In genomic region chr20:40689100-40689942, GRCh38 we compare ENCODE assay signal across 9 cellular contexts. TPM values are rescaled to one million over a fixed set of nuclear protein-coding genes. Genes with fewer than 3 reads are reported as not detected.
DNase-seq lines count a peak whose midpoint lies in the region; FAIRE-seq and TF ChIP-seq lines count a peak whose summit lies in the region.
"Had no signal": no experiment of that assay in that cellular context is flagged by ENCODE, and none has a peak within 500 bp of the region (broad histone marks: within the 10 kb centered on the region; RNA-seq: fewer than 3 reads in every experiment).

Gene MAFB, minus strand, starts transcription at chr20:40689236. Its CDS starts 386 bp downstream, at chr20:40688850.

- intact Hi-C loops in kidney (cut with DNase I): no loop called here

- peak within 1 kb of the TSS; percentile 92 for H3K27ac Mint-ChIP-seq in chondrocyte (ENCODE audit: unreplicated experiment)

- peaks cover 12 to 34% (median 18%) of the 10 kb centered on the region in 10 experiments; a peak in 19 of 20 replicates for H3K4me1 ChIP-seq in BLaER1 treated with 17β-estradiol and CSF1 and Interleukin-3, amounts not matched to agents 10 nM and 100 nM
- H3K4me1 ChIP-seq in kidney (ENCODE audit: control insufficient read depth in 1 of 2, insufficient read depth in 1 of 2, low read depth in 1 of 2, low read length in 2 of 2): peaks cover 0 to 13% of the 10 kb centered on the region in 2 donors
- H3K4me1 ChIP-seq in small intestine (ENCODE audit: control insufficient read depth in 2 of 2, insufficient read depth in 1 of 2, low read depth in 1 of 2, low read length in 1 of 2): no peaks in the 10 kb centered on the region

- H3K4me3 ChIP-seq in BLaER1 treated with 17β-estradiol and CSF1 and Interleukin-3, amounts not matched to agents 10 nM and 100 nM: peak within 1 kb of the TSS; percentile 56 to 97 (median 70)
- H3K4me3 ChIP-seq in SK-N-MC (peak within 1 kb of the TSS; percentile 93), kidney (ENCODE audit: low read length in 2 of 2) (peak within 1 kb of the TSS; percentile 68 to 74), small intestine (ENCODE audit: low read depth in 1 of 2, low read length in 2 of 2) (peak within 1 kb of the TSS in 1 of 2 donors; percentile 53)

- peak within 1 kb of the TSS; percentile 77 to 99 (median 85) for H3K9ac ChIP-seq in BLaER1 treated with 17β-estradiol and CSF1 and Interleukin-3, amounts not matched to agents 10 nM and 100 nM
- H3K9ac ChIP-seq in SK-N-MC (ENCODE audit: insufficient read length): peak within 1 kb of the TSS; percentile 86
- peak within 1 kb of the TSS; percentile 69 to 75 for H3K9ac ChIP-seq in kidney (ENCODE audit: low read length in 2 of 2)

- peak; percentile 94 for DNase-seq in HuH-7 (ENCODE audit: low spot score)
- DNase-seq in SK-N-MC (ENCODE audit: low read depth, low spot score): peak; percentile 37
- DNase-seq in chondrocyte (ENCODE audit: low spot score): peak; percentile 95
- DNase-seq in kidney: peak; percentile 98
- peak; percentile 91 for DNase-seq in small intestine
- DNase-seq in glomerular visceral epithelial cell (ENCODE audit: extremely low spot score): no peak

- no peak for TF ChIP-seq CTCF in chondrocyte (IDR thresholded peaks at IDR 0.05)
- TF ChIP-seq CTCF in kidney (IDR thresholded peaks at IDR 0.05; ENCODE audit: borderline replicate concordance, extremely low read depth, insufficient read depth): no peak

- no peak for FAIRE-seq in kidney (lab: Jason Lieb, UNC)
- no peak for FAIRE-seq in small intestine (lab: Jason Lieb, UNC)
- FAIRE-seq: TTC549 had no signal

- H3K4me2 ChIP-seq in BLaER1 treated with 17β-estradiol and CSF1 and Interleukin-3, amounts not matched to agents 10 nM and 100 nM: peak within 1 kb of the TSS; percentile 91 to 99 (median 94)

- peaks cover 0 to 46% (median 0%) of the 10 kb centered on the region in 11 experiments; a peak in 11 of 22 replicates for H3K9me3 ChIP-seq in BLaER1 treated with 17β-estradiol and CSF1 and Interleukin-3, amounts not matched to agents 10 nM and 100 nM (replicated peaks in 1 of 11)
- H3K9me3 ChIP-seq in SK-N-MC (ENCODE audit: low read depth, low read length) (no peaks in the 10 kb centered on the region), kidney (ENCODE audit: control insufficient read depth in 1 of 2, low read length in 2 of 2) (no peaks in the 10 kb centered on the region), small intestine (ENCODE audit: control insufficient read depth, low read depth) (no peaks in the 10 kb centered on the region)

- peak within 1 kb of the TSS; percentile 57 to 100 (median 85) for H3K27ac ChIP-seq in BLaER1 treated with 17β-estradiol and CSF1 and Interleukin-3, amounts not matched to agents 10 nM and 100 nM
- H3K27ac ChIP-seq in SK-N-MC (peak within 1 kb of the TSS; percentile 93), kidney (ENCODE audit: low read depth in 2 of 2, low read length in 2 of 2) (peak within 1 kb of the TSS; percentile 90 to 92), small intestine (ENCODE audit: low read depth in 1 of 2, low read length in 1 of 2) (peak within 1 kb of the TSS; percentile 78 to 94)

- peaks cover 35% of the 10 kb centered on the region for H3K4me1 Mint-ChIP-seq in chondrocyte (ENCODE audit: low read depth)

- peaks cover 30 to 59% (median 46%) of the 10 kb centered on the region in 11 experiments for H4K20me1 ChIP-seq in BLaER1 treated with 17β-estradiol and CSF1 and Interleukin-3, amounts not matched to agents 10 nM and 100 nM

- no peaks in the 10 kb centered on the region for H3K9me3 Mint-ChIP-seq in chondrocyte (ENCODE audit: low read depth)

- peaks cover 42 to 96% (median 90%) of the 10 kb centered on the region in 11 experiments for H3K27me3 ChIP-seq in BLaER1 treated with 17β-estradiol and CSF1 and Interleukin-3, amounts not matched to agents 10 nM and 100 nM
- peaks cover 14 to 32% of the 10 kb centered on the region in 2 donors for H3K27me3 ChIP-seq in small intestine (ENCODE audit: control insufficient read depth in 2 of 2, insufficient read depth in 2 of 2, low read length in 2 of 2)

- H3K36me3 Mint-ChIP-seq in chondrocyte (ENCODE audit: low read depth): peaks cover 1% of the 10 kb centered on the region

- H3K36me3 ChIP-seq in BLaER1 treated with 17β-estradiol and CSF1 and Interleukin-3, amounts not matched to agents 10 nM and 100 nM: peaks cover 0 to 46% (median 0%) of the 10 kb centered on the region in 11 experiments; a peak in 9 of 22 replicates
- H3K36me3 ChIP-seq in SK-N-MC (ENCODE audit: insufficient read depth, low read length) (peaks cover 41% of the 10 kb centered on the region), kidney (ENCODE audit: control insufficient read depth in 1 of 2, insufficient read depth in 2 of 2, low read length in 2 of 2) (no peaks in the 10 kb centered on the region), small intestine (ENCODE audit: control insufficient read depth in 2 of 2, insufficient read depth in 2 of 2, low read length in 2 of 2) (no peaks in the 10 kb centered on the region)

- WGBS in small intestine, 3 donors: 0 to 1% (median 1%) methylated on average over 48 to 85 of the region's 85 CpGs

- peak within 1 kb of the TSS; percentile 83 for H3K4me3 Mint-ChIP-seq in chondrocyte (ENCODE audit: unreplicated experiment)

- TF ChIP-seq POLR2A in GM19193 (IDR thresholded peaks at IDR 0.05; ENCODE audit: extremely low read depth, insufficient read depth, insufficient read length): peak; percentile 30

- peaks cover 61% of the 10 kb centered on the region for H3K27me3 Mint-ChIP-seq in chondrocyte (ENCODE audit: low read depth)

RNA-seq across cellular contexts. Expression of gene MAFB, which starts in this region (rescaled TPM):
- total RNA-seq in chondrocyte: 3.0 to 5.4 TPM (median 4.2 TPM) in 3 replicates
- total RNA-seq in kidney: 39.6 TPM
- polyA plus RNA-seq in kidney (ENCODE audit: insufficient read depth, low read depth, low replicate concordance): 10.4 TPM
- 10 to 100 TPM in 1 of 3 donors, 1 to 10 TPM in 2; 1.1 to 10.7 (median 5.9) TPM for polyA plus RNA-seq in small intestine
